Comparison of ENCODE assay signal across 1 cellular context in the genomic region with DNA sequence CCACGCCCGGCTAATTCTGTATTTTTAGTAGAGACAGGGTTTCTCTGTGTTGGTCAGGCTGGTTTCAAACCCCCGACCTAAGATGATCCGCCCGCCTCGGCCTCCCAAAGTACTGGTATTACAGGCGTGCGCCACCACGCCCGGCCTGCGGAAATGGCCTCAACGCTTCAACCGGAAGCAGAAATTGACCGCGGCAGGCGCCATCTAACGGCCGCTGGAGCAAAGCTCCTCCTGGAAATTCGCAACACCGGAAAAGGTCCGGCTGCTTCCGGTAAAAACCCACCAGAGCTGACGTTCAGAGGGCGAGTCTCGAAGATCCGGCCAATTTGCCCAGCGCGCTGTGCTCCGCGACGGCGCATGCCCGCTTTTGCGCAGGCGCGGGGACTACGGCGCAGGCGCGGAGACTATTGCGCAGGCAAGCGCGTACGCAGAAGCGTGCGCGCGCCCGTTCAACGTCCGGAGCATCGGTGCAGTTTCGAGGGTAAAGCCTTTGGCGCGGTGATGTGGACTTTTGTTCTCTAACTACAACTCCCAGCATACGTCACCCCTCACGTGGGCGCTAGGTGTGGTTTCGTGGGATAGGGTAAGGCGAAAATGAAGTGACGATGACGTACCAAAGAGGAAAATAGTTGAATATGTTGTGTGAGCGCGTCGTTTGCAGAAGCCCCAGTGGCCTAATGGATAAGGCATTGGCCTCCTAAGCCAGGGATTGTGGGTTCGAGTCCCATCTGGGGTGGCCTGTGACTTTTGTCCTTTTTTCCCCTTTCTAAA.
TF ChIP-seq lines count a peak whose summit lies in the region.

No MANE protein-coding gene starts in this region.

TF ChIP-seq in K562, 482 proteins besides CTCF, POLR2A, EP300 and RAD21 (continued from another document and continues in another):
- TF ChIP-seq, protein P1, sequence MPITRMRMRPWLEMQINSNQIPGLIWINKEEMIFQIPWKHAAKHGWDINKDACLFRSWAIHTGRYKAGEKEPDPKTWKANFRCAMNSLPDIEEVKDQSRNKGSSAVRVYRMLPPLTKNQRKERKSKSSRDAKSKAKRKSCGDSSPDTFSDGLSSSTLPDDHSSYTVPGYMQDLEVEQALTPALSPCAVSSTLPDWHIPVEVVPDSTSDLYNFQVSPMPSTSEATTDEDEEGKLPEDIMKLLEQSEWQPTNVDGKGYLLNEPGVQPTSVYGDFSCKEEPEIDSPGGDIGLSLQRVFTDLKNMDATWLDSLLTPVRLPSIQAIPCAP (CRISPR knock-in tag; IDR thresholded peaks at IDR 0.05; ENCODE audit: borderline replicate concordance), result peak; percentile 28; the same call in 1 of the 2 replicates
- TF ChIP-seq PTRF (tag; IDR thresholded peaks at IDR 0.05) (no peak), ZNF586 (CRISPR knock-in tag; conservative IDR thresholded peaks at IDR 0.05) (no peak), RBM15 (IDR thresholded peaks at IDR 0.05; ENCODE audit: insufficient read depth, low read length) (no peak), OTX1 (CRISPR knock-in tag; IDR thresholded peaks at IDR 0.05) (peak; percentile 82), CAMTA2 (CRISPR knock-in tag; conservative IDR thresholded peaks at IDR 0.05) (peak; percentile 66; the same call in 1 of the 2 replicates), SNIP1 (IDR thresholded peaks at IDR 0.05; ENCODE audit: low read depth) (no peak), ELF1 (tag; IDR thresholded peaks at IDR 0.05) (peak; percentile 99), BHLHE40 (IDR thresholded peaks at IDR 0.05; ENCODE audit: low read length) (peak; percentile 95), HDGF (IDR thresholded peaks at IDR 0.05) (0 out of 2 replicates have a peak, but pooled peaks have one; percentile 6), PHB (CRISPR knock-in tag; IDR thresholded peaks at IDR 0.05) (no peak), E2F8 (IDR thresholded peaks at IDR 0.05; ENCODE audit: low read depth, partially characterized antibody) (peak; percentile 93), TSC22D4 (tag; IDR thresholded peaks at IDR 0.05) (no peak), ZNF316 (IDR thresholded peaks at IDR 0.05) (0 out of 2 replicates have a peak, but pooled peaks have one; percentile 25), MBD1 (CRISPR knock-in tag; IDR thresholded peaks at IDR 0.05) (no peak), ZNF778 (CRISPR knock-in tag; IDR thresholded peaks at IDR 0.05) (no peak), CTBP1 (IDR thresholded peaks at IDR 0.05; ENCODE audit: borderline replicate concordance) (peak; percentile 94), RFX5 (IDR thresholded peaks at IDR 0.05; ENCODE audit: low read depth, low read length) (peak; percentile 65; the same call in 1 of the 2 replicates), ZNF79 (CRISPR knock-in tag; IDR thresholded peaks at IDR 0.05; ENCODE audit: low read depth) (0 out of 2 replicates have a peak, but pooled peaks have one; percentile 62), ZBTB9 (CRISPR knock-in tag; IDR thresholded peaks at IDR 0.05) (peak; percentile 67), MCM3 (IDR thresholded peaks at IDR 0.05) (no peak), ZNF121 (CRISPR knock-in tag; conservative IDR thresholded peaks at IDR 0.05) (peak; percentile 77), NUFIP1 (IDR thresholded peaks at IDR 0.05; ENCODE audit: partially characterized antibody) (peak; percentile 17), MXD1 (CRISPR knock-in tag; IDR thresholded peaks at IDR 0.05; ENCODE audit: borderline replicate concordance, poor library complexity, severe bottlenecking) (no peak), JUNB (CRISPR knock-in tag; conservative IDR thresholded peaks at IDR 0.05) (0 out of 2 replicates have a peak, but pooled peaks have one; percentile 13), ZNF507 (tag; conservative IDR thresholded peaks at IDR 0.05) (no peak), STAT5A (IDR thresholded peaks at IDR 0.05; ENCODE audit: borderline replicate concordance, low read length) (peak; percentile 71), SMAD3 (CRISPR knock-in tag; conservative IDR thresholded peaks at IDR 0.05) (0 out of 2 replicates have a peak, but pooled peaks have one; percentile 49)
- TF ChIP-seq, protein P2, sequence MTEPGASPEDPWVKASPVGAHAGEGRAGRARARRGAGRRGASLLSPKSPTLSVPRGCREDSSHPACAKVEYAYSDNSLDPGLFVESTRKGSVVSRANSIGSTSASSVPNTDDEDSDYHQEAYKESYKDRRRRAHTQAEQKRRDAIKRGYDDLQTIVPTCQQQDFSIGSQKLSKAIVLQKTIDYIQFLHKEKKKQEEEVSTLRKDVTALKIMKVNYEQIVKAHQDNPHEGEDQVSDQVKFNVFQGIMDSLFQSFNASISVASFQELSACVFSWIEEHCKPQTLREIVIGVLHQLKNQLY (CRISPR knock-in tag; conservative IDR thresholded peaks at IDR 0.05), result no peak; a peak in 1 of 4 replicates
- TF ChIP-seq, protein P3, sequence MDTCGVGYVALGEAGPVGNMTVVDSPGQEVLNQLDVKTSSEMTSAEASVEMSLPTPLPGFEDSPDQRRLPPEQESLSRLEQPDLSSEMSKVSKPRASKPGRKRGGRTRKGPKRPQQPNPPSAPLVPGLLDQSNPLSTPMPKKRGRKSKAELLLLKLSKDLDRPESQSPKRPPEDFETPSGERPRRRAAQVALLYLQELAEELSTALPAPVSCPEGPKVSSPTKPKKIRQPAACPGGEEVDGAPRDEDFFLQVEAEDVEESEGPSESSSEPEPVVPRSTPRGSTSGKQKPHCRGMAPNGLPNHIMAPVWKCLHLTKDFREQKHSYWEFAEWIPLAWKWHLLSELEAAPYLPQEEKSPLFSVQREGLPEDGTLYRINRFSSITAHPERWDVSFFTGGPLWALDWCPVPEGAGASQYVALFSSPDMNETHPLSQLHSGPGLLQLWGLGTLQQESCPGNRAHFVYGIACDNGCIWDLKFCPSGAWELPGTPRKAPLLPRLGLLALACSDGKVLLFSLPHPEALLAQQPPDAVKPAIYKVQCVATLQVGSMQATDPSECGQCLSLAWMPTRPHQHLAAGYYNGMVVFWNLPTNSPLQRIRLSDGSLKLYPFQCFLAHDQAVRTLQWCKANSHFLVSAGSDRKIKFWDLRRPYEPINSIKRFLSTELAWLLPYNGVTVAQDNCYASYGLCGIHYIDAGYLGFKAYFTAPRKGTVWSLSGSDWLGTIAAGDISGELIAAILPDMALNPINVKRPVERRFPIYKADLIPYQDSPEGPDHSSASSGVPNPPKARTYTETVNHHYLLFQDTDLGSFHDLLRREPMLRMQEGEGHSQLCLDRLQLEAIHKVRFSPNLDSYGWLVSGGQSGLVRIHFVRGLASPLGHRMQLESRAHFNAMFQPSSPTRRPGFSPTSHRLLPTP (IDR thresholded peaks at IDR 0.05; ENCODE audit: borderline replicate concordance, extremely low read depth, insufficient read length), result peak; percentile 98
- TF ChIP-seq, protein P4, sequence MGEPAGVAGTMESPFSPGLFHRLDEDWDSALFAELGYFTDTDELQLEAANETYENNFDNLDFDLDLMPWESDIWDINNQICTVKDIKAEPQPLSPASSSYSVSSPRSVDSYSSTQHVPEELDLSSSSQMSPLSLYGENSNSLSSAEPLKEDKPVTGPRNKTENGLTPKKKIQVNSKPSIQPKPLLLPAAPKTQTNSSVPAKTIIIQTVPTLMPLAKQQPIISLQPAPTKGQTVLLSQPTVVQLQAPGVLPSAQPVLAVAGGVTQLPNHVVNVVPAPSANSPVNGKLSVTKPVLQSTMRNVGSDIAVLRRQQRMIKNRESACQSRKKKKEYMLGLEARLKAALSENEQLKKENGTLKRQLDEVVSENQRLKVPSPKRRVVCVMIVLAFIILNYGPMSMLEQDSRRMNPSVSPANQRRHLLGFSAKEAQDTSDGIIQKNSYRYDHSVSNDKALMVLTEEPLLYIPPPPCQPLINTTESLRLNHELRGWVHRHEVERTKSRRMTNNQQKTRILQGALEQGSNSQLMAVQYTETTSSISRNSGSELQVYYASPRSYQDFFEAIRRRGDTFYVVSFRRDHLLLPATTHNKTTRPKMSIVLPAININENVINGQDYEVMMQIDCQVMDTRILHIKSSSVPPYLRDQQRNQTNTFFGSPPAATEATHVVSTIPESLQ (CRISPR knock-in tag; IDR thresholded peaks at IDR 0.05), result peak; percentile 97
- TF ChIP-seq, protein P5, sequence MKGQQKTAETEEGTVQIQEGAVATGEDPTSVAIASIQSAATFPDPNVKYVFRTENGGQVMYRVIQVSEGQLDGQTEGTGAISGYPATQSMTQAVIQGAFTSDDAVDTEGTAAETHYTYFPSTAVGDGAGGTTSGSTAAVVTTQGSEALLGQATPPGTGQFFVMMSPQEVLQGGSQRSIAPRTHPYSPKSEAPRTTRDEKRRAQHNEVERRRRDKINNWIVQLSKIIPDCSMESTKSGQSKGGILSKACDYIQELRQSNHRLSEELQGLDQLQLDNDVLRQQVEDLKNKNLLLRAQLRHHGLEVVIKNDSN (CRISPR knock-in tag; IDR thresholded peaks at IDR 0.05), result peak; percentile 100
- TF ChIP-seq, protein P6, sequence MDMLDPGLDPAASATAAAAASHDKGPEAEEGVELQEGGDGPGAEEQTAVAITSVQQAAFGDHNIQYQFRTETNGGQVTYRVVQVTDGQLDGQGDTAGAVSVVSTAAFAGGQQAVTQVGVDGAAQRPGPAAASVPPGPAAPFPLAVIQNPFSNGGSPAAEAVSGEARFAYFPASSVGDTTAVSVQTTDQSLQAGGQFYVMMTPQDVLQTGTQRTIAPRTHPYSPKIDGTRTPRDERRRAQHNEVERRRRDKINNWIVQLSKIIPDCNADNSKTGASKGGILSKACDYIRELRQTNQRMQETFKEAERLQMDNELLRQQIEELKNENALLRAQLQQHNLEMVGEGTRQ (CRISPR knock-in tag; IDR thresholded peaks at IDR 0.05), result peak; percentile 99
- TF ChIP-seq, protein P7, sequence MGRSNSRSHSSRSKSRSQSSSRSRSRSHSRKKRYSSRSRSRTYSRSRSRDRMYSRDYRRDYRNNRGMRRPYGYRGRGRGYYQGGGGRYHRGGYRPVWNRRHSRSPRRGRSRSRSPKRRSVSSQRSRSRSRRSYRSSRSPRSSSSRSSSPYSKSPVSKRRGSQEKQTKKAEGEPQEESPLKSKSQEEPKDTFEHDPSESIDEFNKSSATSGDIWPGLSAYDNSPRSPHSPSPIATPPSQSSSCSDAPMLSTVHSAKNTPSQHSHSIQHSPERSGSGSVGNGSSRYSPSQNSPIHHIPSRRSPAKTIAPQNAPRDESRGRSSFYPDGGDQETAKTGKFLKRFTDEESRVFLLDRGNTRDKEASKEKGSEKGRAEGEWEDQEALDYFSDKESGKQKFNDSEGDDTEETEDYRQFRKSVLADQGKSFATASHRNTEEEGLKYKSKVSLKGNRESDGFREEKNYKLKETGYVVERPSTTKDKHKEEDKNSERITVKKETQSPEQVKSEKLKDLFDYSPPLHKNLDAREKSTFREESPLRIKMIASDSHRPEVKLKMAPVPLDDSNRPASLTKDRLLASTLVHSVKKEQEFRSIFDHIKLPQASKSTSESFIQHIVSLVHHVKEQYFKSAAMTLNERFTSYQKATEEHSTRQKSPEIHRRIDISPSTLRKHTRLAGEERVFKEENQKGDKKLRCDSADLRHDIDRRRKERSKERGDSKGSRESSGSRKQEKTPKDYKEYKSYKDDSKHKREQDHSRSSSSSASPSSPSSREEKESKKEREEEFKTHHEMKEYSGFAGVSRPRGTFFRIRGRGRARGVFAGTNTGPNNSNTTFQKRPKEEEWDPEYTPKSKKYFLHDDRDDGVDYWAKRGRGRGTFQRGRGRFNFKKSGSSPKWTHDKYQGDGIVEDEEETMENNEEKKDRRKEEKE (IDR thresholded peaks at IDR 0.05; ENCODE audit: borderline replicate concordance in 1 of 2, control insufficient read depth in 1 of 2, low read depth in 2 of 2, low read length in 1 of 2), result peak in 1 of 2 experiments; percentile 97; a peak in 2 of 4 replicates
